ENCODE assay signal across 8 cellular contexts in the genomic region with DNA sequence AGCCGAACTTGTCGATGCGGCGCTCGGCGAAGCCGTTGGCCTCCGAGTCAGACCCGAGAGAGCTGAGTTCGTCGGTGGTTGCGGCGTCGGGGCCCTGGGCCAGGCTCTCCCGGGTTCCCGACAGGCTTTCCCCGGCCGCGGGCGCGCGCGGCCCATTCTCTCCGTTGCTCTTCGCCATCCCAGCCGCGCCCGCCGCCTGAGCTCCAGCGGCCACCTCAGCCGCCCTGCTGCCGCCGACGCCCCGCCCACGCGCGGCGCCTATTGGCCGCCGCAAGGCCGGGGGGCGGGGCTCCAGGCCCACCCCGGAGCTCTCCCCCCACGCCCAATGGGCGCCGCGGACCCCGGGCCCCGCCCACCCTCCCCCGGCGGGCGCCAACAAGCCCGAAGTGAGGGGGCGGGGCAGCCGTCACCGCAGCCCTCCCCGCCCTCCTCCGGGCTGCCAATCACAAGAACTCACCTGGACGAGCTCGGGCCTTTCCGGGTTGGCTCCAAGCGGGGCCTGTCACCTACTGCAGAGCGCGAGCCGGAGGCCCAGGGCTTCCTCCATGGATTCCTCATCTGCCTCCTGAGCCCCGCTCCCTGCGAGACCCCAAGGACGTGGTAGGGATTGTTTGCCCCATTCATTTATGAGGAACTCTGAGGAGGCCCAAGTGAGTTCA. TPM values are rescaled to one million over a fixed set of nuclear protein-coding genes. Genes with fewer than 3 reads are reported as not detected.
A peak's percentile ranks its signal among the peaks of the same experiment; 100 is the strongest.
DNase-seq lines count a peak whose midpoint lies in the region; ATAC-seq lines count a peak whose summit lies in the region.

A gene with protein sequence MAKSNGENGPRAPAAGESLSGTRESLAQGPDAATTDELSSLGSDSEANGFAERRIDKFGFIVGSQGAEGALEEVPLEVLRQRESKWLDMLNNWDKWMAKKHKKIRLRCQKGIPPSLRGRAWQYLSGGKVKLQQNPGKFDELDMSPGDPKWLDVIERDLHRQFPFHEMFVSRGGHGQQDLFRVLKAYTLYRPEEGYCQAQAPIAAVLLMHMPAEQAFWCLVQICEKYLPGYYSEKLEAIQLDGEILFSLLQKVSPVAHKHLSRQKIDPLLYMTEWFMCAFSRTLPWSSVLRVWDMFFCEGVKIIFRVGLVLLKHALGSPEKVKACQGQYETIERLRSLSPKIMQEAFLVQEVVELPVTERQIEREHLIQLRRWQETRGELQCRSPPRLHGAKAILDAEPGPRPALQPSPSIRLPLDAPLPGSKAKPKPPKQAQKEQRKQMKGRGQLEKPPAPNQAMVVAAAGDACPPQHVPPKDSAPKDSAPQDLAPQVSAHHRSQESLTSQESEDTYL (minus strand): TSS at position 238 of the 659 bp plus-strand sequence. CDS start 60 bp downstream, at position 178.

- no peaks in the 10 kb centered on the region for H3K27me3 ChIP-seq in BLaER1 treated with 17β-estradiol and CSF1 and Interleukin-3, amounts not matched to agents 10 nM and 100 nM

- H4K20me1 ChIP-seq in BLaER1 treated with 17β-estradiol and CSF1 and Interleukin-3, amounts not matched to agents 10 nM and 100 nM, result peaks cover 0 to 21% (median 10%) of the 10 kb centered on the region in 11 experiments; a peak in 11 of 22 replicates

- peak; percentile 89 for ATAC-seq in GM19351 (IDR thresholded peaks at IDR 0.05; ENCODE audit: unreplicated experiment)
- peak; percentile 81 for ATAC-seq in HG03520 (IDR thresholded peaks at IDR 0.05; ENCODE audit: unreplicated experiment)
- ATAC-seq in left lobe of liver, result peak; percentile 90

- no peaks in the 10 kb centered on the region for H3K9me3 Mint-ChIP-seq in dendritic cell treated with granulocyte-macrophage colony-stimulating factor and Interleukin-4, amounts not matched to agents 40 ng/mL and 50 ng/mL, for 4 days

- peak within 1 kb of the TSS; percentile 86 for H3K4me3 Mint-ChIP-seq in dendritic cell treated with granulocyte-macrophage colony-stimulating factor and Interleukin-4, amounts not matched to agents 40 ng/mL and 50 ng/mL, for 4 days

- no peaks in the 10 kb centered on the region for H3K9me3 ChIP-seq in BLaER1 treated with 17β-estradiol and CSF1 and Interleukin-3, amounts not matched to agents 10 nM and 100 nM (replicated peaks in 1 of 11)

- peaks cover 41 to 52% (median 48%) of the 10 kb centered on the region in 10 experiments for H3K4me1 ChIP-seq in BLaER1 treated with 17β-estradiol and CSF1 and Interleukin-3, amounts not matched to agents 10 nM and 100 nM

- peak within 1 kb of the TSS; percentile 85 for H3K27ac Mint-ChIP-seq in dendritic cell treated with granulocyte-macrophage colony-stimulating factor and Interleukin-4, amounts not matched to agents 40 ng/mL and 50 ng/mL, for 4 days

- no peaks in the 10 kb centered on the region for H3K27me3 Mint-ChIP-seq in dendritic cell treated with granulocyte-macrophage colony-stimulating factor and Interleukin-4, amounts not matched to agents 40 ng/mL and 50 ng/mL, for 4 days

- H3K27ac ChIP-seq in BLaER1 treated with 17β-estradiol and CSF1 and Interleukin-3, amounts not matched to agents 10 nM and 100 nM, result peak within 1 kb of the TSS; percentile 73 to 84 (median 79)

- DNase-seq in NCI-H526 treated with DMSO at 0.1 percent for 48 hours (lab: John Stamatoyannopoulos, UW) (peak; percentile 91), left lobe of liver (ENCODE audit: low spot score) (peak; percentile 95)
- peak; percentile 83 to 87 for DNase-seq in activated CD4-positive, alpha-beta T cell treated with anti-CD3 and anti-CD28 coated beads, Interleukin-2, amount 50 U/mL, for 24 hours (ENCODE audit: low read depth in 1 of 2, low spot score in 1 of 2)
- DNase-seq in stimulated activated CD4-positive, alpha-beta T cell treated with anti-CD3 and anti-CD28 coated beads, Interleukin-2, amount 100 ng/mL, for 24 hours, result peak; percentile 91 to 93

- peak within 1 kb of the TSS; percentile 84 to 100 (median 95) for H3K4me2 ChIP-seq in BLaER1 treated with 17β-estradiol and CSF1 and Interleukin-3, amounts not matched to agents 10 nM and 100 nM

- peak within 1 kb of the TSS; percentile 72 to 90 (median 80) for H3K4me3 ChIP-seq in BLaER1 treated with 17β-estradiol and CSF1 and Interleukin-3, amounts not matched to agents 10 nM and 100 nM

- intact Hi-C loops in dendritic cell treated with granulocyte-macrophage colony-stimulating factor and Interleukin-4, amounts not matched to agents 40 ng/mL and 50 ng/mL, for 4 days (cut with micrococcal nuclease), result loop anchor here (2.0 to 10.0 kb wide), 3 partner anchors 30 to 58 kb away; a partner anchor contains a TSS

- peaks cover 52% of the 10 kb centered on the region for H3K36me3 Mint-ChIP-seq in dendritic cell treated with granulocyte-macrophage colony-stimulating factor and Interleukin-4, amounts not matched to agents 40 ng/mL and 50 ng/mL, for 4 days (ENCODE audit: low read depth)

- peaks cover 48% of the 10 kb centered on the region for H3K4me1 Mint-ChIP-seq in dendritic cell treated with granulocyte-macrophage colony-stimulating factor and Interleukin-4, amounts not matched to agents 40 ng/mL and 50 ng/mL, for 4 days (ENCODE audit: low read depth)

- H3K36me3 ChIP-seq in BLaER1 treated with 17β-estradiol and CSF1 and Interleukin-3, amounts not matched to agents 10 nM and 100 nM, result peaks cover 14 to 33% (median 20%) of the 10 kb centered on the region in 11 experiments

- peak within 1 kb of the TSS; percentile 81 to 89 (median 86) for H3K9ac ChIP-seq in BLaER1 treated with 17β-estradiol and CSF1 and Interleukin-3, amounts not matched to agents 10 nM and 100 nM

RNA-seq across cellular contexts. Expression of the gene that starts here (rescaled TPM):
- total RNA-seq in left lobe of liver, result 19.7 TPM

Comparison
In these comparisons a context has a peak if more than half of its experiments do, and no peak if none do; other contexts are left out.
1. Peak in every context shown above with its lines: DNase-seq, ATAC-seq, H3K4me3 ChIP-seq and H3K27ac ChIP-seq.